1 cellular context compared by ENCODE assay signal in the genomic region with DNA sequence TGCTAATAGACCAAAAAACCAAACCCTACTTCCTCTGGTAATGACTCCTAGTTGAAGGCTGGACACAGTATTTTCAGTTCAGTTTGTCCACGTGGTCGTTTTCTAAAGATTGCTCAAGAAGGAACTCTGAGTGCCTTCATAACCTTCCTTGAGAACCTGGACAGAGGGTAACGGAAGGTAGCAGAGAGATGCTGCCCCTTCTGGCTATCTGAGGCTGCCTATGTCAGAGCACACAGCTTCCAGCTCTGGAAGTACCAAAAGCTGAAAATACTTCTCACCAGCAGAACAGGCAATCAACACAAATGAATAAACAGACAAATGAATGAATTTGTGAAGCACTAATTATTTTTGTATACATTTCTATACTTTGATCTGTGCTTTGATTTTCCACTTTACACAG.
TF ChIP-seq lines count a peak whose summit lies in the region.

No MANE protein-coding gene starts in this region.

TF ChIP-seq in K562, 482 proteins besides CTCF, POLR2A, EP300 and RAD21 (continued from another document):
- TF ChIP-seq, protein P1, sequence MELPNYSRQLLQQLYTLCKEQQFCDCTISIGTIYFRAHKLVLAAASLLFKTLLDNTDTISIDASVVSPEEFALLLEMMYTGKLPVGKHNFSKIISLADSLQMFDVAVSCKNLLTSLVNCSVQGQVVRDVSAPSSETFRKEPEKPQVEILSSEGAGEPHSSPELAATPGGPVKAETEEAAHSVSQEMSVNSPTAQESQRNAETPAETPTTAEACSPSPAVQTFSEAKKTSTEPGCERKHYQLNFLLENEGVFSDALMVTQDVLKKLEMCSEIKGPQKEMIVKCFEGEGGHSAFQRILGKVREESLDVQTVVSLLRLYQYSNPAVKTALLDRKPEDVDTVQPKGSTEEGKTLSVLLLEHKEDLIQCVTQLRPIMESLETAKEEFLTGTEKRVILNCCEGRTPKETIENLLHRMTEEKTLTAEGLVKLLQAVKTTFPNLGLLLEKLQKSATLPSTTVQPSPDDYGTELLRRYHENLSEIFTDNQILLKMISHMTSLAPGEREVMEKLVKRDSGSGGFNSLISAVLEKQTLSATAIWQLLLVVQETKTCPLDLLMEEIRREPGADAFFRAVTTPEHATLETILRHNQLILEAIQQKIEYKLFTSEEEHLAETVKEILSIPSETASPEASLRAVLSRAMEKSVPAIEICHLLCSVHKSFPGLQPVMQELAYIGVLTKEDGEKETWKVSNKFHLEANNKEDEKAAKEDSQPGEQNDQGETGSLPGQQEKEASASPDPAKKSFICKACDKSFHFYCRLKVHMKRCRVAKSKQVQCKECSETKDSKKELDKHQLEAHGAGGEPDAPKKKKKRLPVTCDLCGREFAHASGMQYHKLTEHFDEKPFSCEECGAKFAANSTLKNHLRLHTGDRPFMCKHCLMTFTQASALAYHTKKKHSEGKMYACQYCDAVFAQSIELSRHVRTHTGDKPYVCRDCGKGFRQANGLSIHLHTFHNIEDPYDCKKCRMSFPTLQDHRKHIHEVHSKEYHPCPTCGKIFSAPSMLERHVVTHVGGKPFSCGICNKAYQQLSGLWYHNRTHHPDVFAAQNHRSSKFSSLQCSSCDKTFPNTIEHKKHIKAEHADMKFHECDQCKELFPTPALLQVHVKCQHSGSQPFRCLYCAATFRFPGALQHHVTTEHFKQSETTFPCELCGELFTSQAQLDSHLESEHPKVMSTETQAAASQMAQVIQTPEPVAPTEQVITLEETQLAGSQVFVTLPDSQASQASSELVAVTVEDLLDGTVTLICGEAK (IDR thresholded peaks at IDR 0.05): no peak
- TF ChIP-seq, protein P1 (CRISPR knock-in tag; IDR thresholded peaks at IDR 0.05): no peak
- TF ChIP-seq ZNF764 (CRISPR knock-in tag; IDR thresholded peaks at IDR 0.05; ENCODE audit: low read depth) (no peak), SFPQ (IDR thresholded peaks at IDR 0.05; ENCODE audit: low read depth, low read length) (no peak), FOXP1 (CRISPR knock-in tag; IDR thresholded peaks at IDR 0.05) (no peak), BCL6 (CRISPR knock-in tag; IDR thresholded peaks at IDR 0.05) (no peak), E2F3 (CRISPR knock-in tag; IDR thresholded peaks at IDR 0.05) (no peak), DPF2 (IDR thresholded peaks at IDR 0.05) (no peak), HDAC8 (tag; IDR thresholded peaks at IDR 0.05) (no peak), PHTF2 (CRISPR knock-in tag; IDR thresholded peaks at IDR 0.05) (no peak), NBN (IDR thresholded peaks at IDR 0.05; ENCODE audit: low read depth) (no peak), ZNF668 (CRISPR knock-in tag; IDR thresholded peaks at IDR 0.05) (no peak), CEBPZ (IDR thresholded peaks at IDR 0.05; ENCODE audit: borderline replicate concordance, low read depth, low read length) (no peak)
- TF ChIP-seq, protein P2, sequence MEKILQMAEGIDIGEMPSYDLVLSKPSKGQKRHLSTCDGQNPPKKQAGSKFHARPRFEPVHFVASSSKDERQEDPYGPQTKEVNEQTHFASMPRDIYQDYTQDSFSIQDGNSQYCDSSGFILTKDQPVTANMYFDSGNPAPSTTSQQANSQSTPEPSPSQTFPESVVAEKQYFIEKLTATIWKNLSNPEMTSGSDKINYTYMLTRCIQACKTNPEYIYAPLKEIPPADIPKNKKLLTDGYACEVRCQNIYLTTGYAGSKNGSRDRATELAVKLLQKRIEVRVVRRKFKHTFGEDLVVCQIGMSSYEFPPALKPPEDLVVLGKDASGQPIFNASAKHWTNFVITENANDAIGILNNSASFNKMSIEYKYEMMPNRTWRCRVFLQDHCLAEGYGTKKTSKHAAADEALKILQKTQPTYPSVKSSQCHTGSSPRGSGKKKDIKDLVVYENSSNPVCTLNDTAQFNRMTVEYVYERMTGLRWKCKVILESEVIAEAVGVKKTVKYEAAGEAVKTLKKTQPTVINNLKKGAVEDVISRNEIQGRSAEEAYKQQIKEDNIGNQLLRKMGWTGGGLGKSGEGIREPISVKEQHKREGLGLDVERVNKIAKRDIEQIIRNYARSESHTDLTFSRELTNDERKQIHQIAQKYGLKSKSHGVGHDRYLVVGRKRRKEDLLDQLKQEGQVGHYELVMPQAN (IDR thresholded peaks at IDR 0.05; ENCODE audit: borderline replicate concordance): no peak
- TF ChIP-seq, protein P3, sequence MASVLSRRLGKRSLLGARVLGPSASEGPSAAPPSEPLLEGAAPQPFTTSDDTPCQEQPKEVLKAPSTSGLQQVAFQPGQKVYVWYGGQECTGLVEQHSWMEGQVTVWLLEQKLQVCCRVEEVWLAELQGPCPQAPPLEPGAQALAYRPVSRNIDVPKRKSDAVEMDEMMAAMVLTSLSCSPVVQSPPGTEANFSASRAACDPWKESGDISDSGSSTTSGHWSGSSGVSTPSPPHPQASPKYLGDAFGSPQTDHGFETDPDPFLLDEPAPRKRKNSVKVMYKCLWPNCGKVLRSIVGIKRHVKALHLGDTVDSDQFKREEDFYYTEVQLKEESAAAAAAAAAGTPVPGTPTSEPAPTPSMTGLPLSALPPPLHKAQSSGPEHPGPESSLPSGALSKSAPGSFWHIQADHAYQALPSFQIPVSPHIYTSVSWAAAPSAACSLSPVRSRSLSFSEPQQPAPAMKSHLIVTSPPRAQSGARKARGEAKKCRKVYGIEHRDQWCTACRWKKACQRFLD (CRISPR knock-in tag; IDR thresholded peaks at IDR 0.05): no peak
TF ChIP-seq in K562: peak in this region for 0.
